ENCODE assay signal across 19 cellular contexts in genomic region chr5:83956386-83956785, GRCh38.
DNase-seq lines count a peak whose midpoint lies in the region; ATAC-seq and TF ChIP-seq lines count a peak whose summit lies in the region.
"Had no signal": no experiment of that assay in that cellular context is flagged by ENCODE, and none has a peak within 500 bp of the region (broad histone marks: within the 10 kb centered on the region; RNA-seq: fewer than 3 reads in every experiment).

No MANE protein-coding gene starts in this region.

- peak overlapping the region; percentile 37 for H3K27ac ChIP-seq in brain microvascular endothelial cell
- no peak overlapping the region for H3K27ac ChIP-seq in gastroesophageal sphincter
- H3K27ac ChIP-seq: prostate gland had no signal

- TF ChIP-seq CTCF in HFFc6 (IDR thresholded peaks at IDR 0.05) (no peak), brain microvascular endothelial cell (IDR thresholded peaks at IDR 0.05; ENCODE audit: low read depth, low read length, missing control alignments) (no peak), osteocyte (IDR thresholded peaks at IDR 0.05) (no peak), gastroesophageal sphincter (IDR thresholded peaks at IDR 0.05) (no peak)

- H3K36me3 Mint-ChIP-seq in HFFc6 (ENCODE audit: low read depth) (no peaks in the 10 kb centered on the region; the same call in 1 of the 2 replicates), osteocyte (ENCODE audit: unreplicated experiment) (peaks cover 27% of the 10 kb centered on the region)
- H3K36me3 Mint-ChIP-seq: activated CD8-positive, alpha-beta memory T cell treated with anti-CD3 and anti-CD28 coated beads, Interleukin-2, amount 10 ng/mL, durations not matched to agents 7 days and 5 days had no signal

- ATAC-seq in HG02840 (IDR thresholded peaks at IDR 0.05; ENCODE audit: low FRiP score, unreplicated experiment) (no peak), gastroesophageal sphincter (no peak), HG02973 (IDR thresholded peaks at IDR 0.05; ENCODE audit: unreplicated experiment) (no peak)
- ATAC-seq: activated CD8-positive, alpha-beta memory T cell treated with anti-CD3 and anti-CD28 coated beads, Interleukin-2, amount 10 ng/mL, durations not matched to agents 7 days and 5 days; activated naive CD8-positive, alpha-beta T cell treated with anti-CD3 and anti-CD28 coated beads, Interleukin-2, amount 50 U/mL, for 24 hours; GM12878; natural killer cell treated with Interleukin-12 subunit alpha and Interleukin-12 subunit beta and Interleukin-15 and Interleukin-18, amount 100 ng/mL, for 72 hours had no signal

- H3K36me3 ChIP-seq in brain microvascular endothelial cell (replicated peaks) (no peaks in the 10 kb centered on the region), gastroesophageal sphincter (no peaks in the 10 kb centered on the region)
- H3K36me3 ChIP-seq: prostate gland had no signal

- no peak for TF ChIP-seq EP300 in gastroesophageal sphincter (IDR thresholded peaks at IDR 0.05)

- peak overlapping the region; percentile 64; the same call in 1 of the 2 replicates for H3K4me3 Mint-ChIP-seq in HFFc6
- H3K4me3 Mint-ChIP-seq in osteocyte (ENCODE audit: unreplicated experiment), result no peak overlapping the region
- H3K4me3 Mint-ChIP-seq: activated CD8-positive, alpha-beta memory T cell treated with anti-CD3 and anti-CD28 coated beads, Interleukin-2, amount 10 ng/mL, durations not matched to agents 7 days and 5 days; activated naive CD8-positive, alpha-beta T cell treated with anti-CD3 and anti-CD28 coated beads, Interleukin-2, amount 50 U/mL, for 24 hours; natural killer cell treated with Interleukin-12 subunit alpha and Interleukin-12 subunit beta and Interleukin-15 and Interleukin-18, amount 100 ng/mL, for 72 hours had no signal

- no peaks in the 10 kb centered on the region for H3K9me3 ChIP-seq in gastroesophageal sphincter
- H3K9me3 ChIP-seq: prostate gland had no signal

- H3K4me1 Mint-ChIP-seq in HFFc6 (ENCODE audit: low read depth) (peaks cover 21% of the 10 kb centered on the region; the same call in 1 of the 2 replicates), osteocyte (ENCODE audit: unreplicated experiment) (peaks cover 32% of the 10 kb centered on the region)
- H3K4me1 Mint-ChIP-seq: activated CD8-positive, alpha-beta memory T cell treated with anti-CD3 and anti-CD28 coated beads, Interleukin-2, amount 10 ng/mL, durations not matched to agents 7 days and 5 days; activated naive CD8-positive, alpha-beta T cell treated with anti-CD3 and anti-CD28 coated beads, Interleukin-2, amount 50 U/mL, for 24 hours had no signal

- H3K27me3 ChIP-seq in brain microvascular endothelial cell (replicated peaks) (no peaks in the 10 kb centered on the region), gastroesophageal sphincter (no peaks in the 10 kb centered on the region)

- in situ Hi-C loops in brain microvascular endothelial cell (cut with HindIII; ENCODE audit: low pct_ligation_motif_present, low sequenced_read_pairs), result no loop called here

- DNase-seq in HFFc6, result no peak
- DNase-seq in NCI-H69 (lab: John Stamatoyannopoulos, UW), result peak; percentile 49
- DNase-seq in brain microvascular endothelial cell, result peak; percentile 14
- DNase-seq in osteocyte (ENCODE audit: extremely low spot score, unreplicated experiment), result no peak
- DNase-seq in dermis blood vessel endothelial cell, result no peak
- DNase-seq: activated CD8-positive, alpha-beta memory T cell treated with anti-CD3 and anti-CD28 coated beads, Interleukin-2, amount 10 ng/mL, durations not matched to agents 7 days and 5 days; activated naive CD8-positive, alpha-beta T cell treated with anti-CD3 and anti-CD28 coated beads, Interleukin-2, amount 50 U/mL, for 24 hours; central memory CD4-positive, alpha-beta T cell; GF-D8; hypothalamus; Karpas-422; SHP77 treated with DMSO at 0.1 percent for 48 hours had no signal

- H3K9me3 Mint-ChIP-seq in HFFc6, result peaks cover 10% of the 10 kb centered on the region
- peaks cover 11% of the 10 kb centered on the region for H3K9me3 Mint-ChIP-seq in osteocyte (ENCODE audit: unreplicated experiment)
- H3K9me3 Mint-ChIP-seq: activated naive CD8-positive, alpha-beta T cell treated with anti-CD3 and anti-CD28 coated beads, Interleukin-2, amount 50 U/mL, for 24 hours; activated T-helper 2 cell treated with anti-CD3 and anti-CD28 coated beads, Interferon-gamma antibody, Interleukin-2, Interleukin-4, amounts not matched to agents 10 μg/mL and 5 μg/mL and 100 μg/mL, durations not matched to agents 14 hours and 24 hours and 36 hours had no signal

- H3K4me3 ChIP-seq in brain microvascular endothelial cell (ENCODE audit: low read depth, low read length), result no peak overlapping the region
- no peak overlapping the region for H3K4me3 ChIP-seq in gastroesophageal sphincter
- H3K4me3 ChIP-seq: GM12878, prostate gland had no signal

- H3K4me1 ChIP-seq in gastroesophageal sphincter, result peaks cover 0 to 7% (median 0%) of the 10 kb centered on the region in 3 donors
- H3K4me1 ChIP-seq: prostate gland had no signal

- peak overlapping the region; percentile 78; the same call in 1 of the 2 replicates for H3K27ac Mint-ChIP-seq in HFFc6
- peak overlapping the region; percentile 77 for H3K27ac Mint-ChIP-seq in osteocyte (ENCODE audit: unreplicated experiment)
- H3K27ac Mint-ChIP-seq: activated CD8-positive, alpha-beta memory T cell treated with anti-CD3 and anti-CD28 coated beads, Interleukin-2, amount 10 ng/mL, durations not matched to agents 7 days and 5 days; activated naive CD8-positive, alpha-beta T cell treated with anti-CD3 and anti-CD28 coated beads, Interleukin-2, amount 50 U/mL, for 24 hours; activated T-helper 2 cell treated with anti-CD3 and anti-CD28 coated beads, Interferon-gamma antibody, Interleukin-2, Interleukin-4, amounts not matched to agents 10 μg/mL and 5 μg/mL and 100 μg/mL, durations not matched to agents 14 hours and 24 hours and 36 hours; natural killer cell treated with Interleukin-12 subunit alpha and Interleukin-12 subunit beta and Interleukin-15 and Interleukin-18, amount 100 ng/mL, for 72 hours had no signal

- TF ChIP-seq POLR2A in gastroesophageal sphincter (IDR thresholded peaks at IDR 0.05), result no peak

- no peaks in the 10 kb centered on the region for H3K27me3 Mint-ChIP-seq in HFFc6 (ENCODE audit: insufficient read depth)
- no peaks in the 10 kb centered on the region for H3K27me3 Mint-ChIP-seq in osteocyte (ENCODE audit: unreplicated experiment)
- H3K27me3 Mint-ChIP-seq: activated CD8-positive, alpha-beta memory T cell treated with anti-CD3 and anti-CD28 coated beads, Interleukin-2, amount 10 ng/mL, durations not matched to agents 7 days and 5 days; activated naive CD8-positive, alpha-beta T cell treated with anti-CD3 and anti-CD28 coated beads, Interleukin-2, amount 50 U/mL, for 24 hours; natural killer cell treated with Interleukin-12 subunit alpha and Interleukin-12 subunit beta and Interleukin-15 and Interleukin-18, amount 100 ng/mL, for 72 hours had no signal

Comparison
In these comparisons a context has a peak if more than half of its experiments do, and no peak if none do; other contexts are left out.
1. DNase-seq: peak in NCI-H69 (single experiment) and brain microvascular endothelial cell (single experiment); none in HFFc6 (single experiment), osteocyte (single experiment) and dermis blood vessel endothelial cell (single experiment).